9 cellular contexts compared by ENCODE assay signal in the genomic region with DNA sequence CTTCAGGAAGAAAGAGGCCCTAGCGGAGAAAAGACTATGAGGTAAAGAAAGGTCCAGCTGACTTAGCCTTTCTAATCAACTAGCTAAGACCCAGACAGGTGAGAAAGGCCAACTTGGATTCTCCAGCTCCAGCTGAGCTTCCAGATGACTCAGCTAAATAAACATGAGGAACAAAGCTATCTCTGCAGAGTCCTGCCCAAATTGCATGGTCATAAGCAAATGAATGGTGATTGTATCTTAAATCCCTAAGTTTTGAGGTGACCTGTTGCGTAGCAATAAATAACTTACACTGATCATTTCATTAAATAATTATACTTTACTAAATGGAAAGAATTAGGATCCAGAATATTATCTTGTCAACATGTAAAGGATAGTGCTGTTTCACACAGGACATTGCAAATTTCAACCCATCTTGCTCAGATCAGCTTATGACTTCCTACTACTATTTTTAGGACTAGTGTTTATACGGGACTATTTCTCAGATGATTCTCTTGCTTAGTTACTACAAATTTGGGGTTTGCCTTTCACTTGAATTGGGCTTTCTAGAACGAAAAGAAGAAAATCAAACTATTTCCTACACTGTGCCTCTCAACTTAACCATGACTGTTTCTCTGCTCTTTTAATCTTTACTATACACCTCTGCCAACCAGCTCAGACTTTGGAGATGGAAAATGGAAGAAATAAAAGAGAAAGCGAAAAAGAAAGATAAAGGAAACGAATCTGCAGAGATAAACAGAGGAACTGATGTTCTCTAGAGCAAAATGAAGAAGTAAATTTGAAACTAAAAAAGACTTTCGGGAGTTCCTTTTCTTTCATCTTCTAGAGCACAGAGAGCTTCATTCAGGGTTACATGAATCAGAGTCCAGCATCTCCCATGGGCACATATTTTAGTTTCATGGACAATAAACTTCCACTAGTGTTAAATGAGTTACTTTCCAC. TPM values are rescaled to one million over a fixed set of nuclear protein-coding genes. Genes with fewer than 3 reads are reported as not detected.
A peak's percentile ranks its signal among the peaks of the same experiment; 100 is the strongest.
DNase-seq lines count a peak whose midpoint lies in the region; ATAC-seq and TF ChIP-seq lines count a peak whose summit lies in the region.
"Had no signal": no experiment of that assay in that cellular context is flagged by ENCODE, and none has a peak within 500 bp of the region (broad histone marks: within the 10 kb centered on the region; RNA-seq: fewer than 3 reads in every experiment).

No MANE protein-coding gene starts in this region.

- H3K27me3 Mint-ChIP-seq in nephron progenitor cell (ENCODE audit: low read depth, poor library complexity) = peaks cover 3% of the 10 kb centered on the region

- intact Hi-C loops in Right ventricle myocardium superior (cut with DNase I) = no loop called here
- intact Hi-C loops in left ventricle myocardium superior (cut with micrococcal nuclease) = no loop called here

- H3K4me3 Mint-ChIP-seq in nephron progenitor cell = no peak overlapping the region

- DNase-seq in Right ventricle myocardium superior (no peak), left ventricle myocardium superior (no peak), SKM-1 (lab: John Stamatoyannopoulos, UW; ENCODE audit: unreplicated experiment) (peak; percentile 17), glomerular visceral epithelial cell (ENCODE audit: extremely low spot score) (peak; percentile 24), HUDEP-2 (lab: John Stamatoyannopoulos, UW; ENCODE audit: unreplicated experiment in 76 of 76) (no peak), nephron progenitor cell (no peak), NCI-H1048 (lab: John Stamatoyannopoulos, UW) (no peak)
- DNase-seq: upper lobe of left lung had no signal

- no peaks in the 10 kb centered on the region for H3K4me1 Mint-ChIP-seq in nephron progenitor cell

- no peak for TF ChIP-seq CTCF in nephron progenitor cell (IDR thresholded peaks at IDR 0.05)

- H3K27ac Mint-ChIP-seq in nephron progenitor cell = no peak overlapping the region

- ATAC-seq in Right ventricle myocardium superior (ENCODE audit: poor library complexity) = peak; percentile 38
- ATAC-seq in left ventricle myocardium superior = no peak
- ATAC-seq in HG03139 (IDR thresholded peaks at IDR 0.05; ENCODE audit: unreplicated experiment) = peak; percentile 35

- peaks cover 11% of the 10 kb centered on the region for H3K9me3 Mint-ChIP-seq in nephron progenitor cell

- H3K36me3 Mint-ChIP-seq in nephron progenitor cell (ENCODE audit: low read depth) = no peaks in the 10 kb centered on the region

RNA-seq across cellular contexts. Expression of gene ADGRG7, which starts 6.6 kb away (rescaled TPM):
- total RNA-seq in Right ventricle myocardium superior = not detected
- not detected for total RNA-seq in left ventricle myocardium superior
- total RNA-seq: upper lobe of left lung had no signal

Comparison
In these comparisons a context has a peak if more than half of its experiments do, and no peak if none do; other contexts are left out.
1. DNase-seq: peak in SKM-1 (single experiment) and glomerular visceral epithelial cell (single experiment); none in Right ventricle myocardium superior (single experiment), left ventricle myocardium superior (single experiment), HUDEP-2 (0 of 76), nephron progenitor cell (single experiment) and NCI-H1048 (single experiment).